ENCODE assay signal across 13 cellular contexts in genomic region chr10:17585001-17585400, GRCh38.
DNase-seq lines count a peak whose midpoint lies in the region; ATAC-seq and FAIRE-seq lines count a peak whose summit lies in the region.
"Had no signal": no experiment of that assay in that cellular context is flagged by ENCODE, and none has a peak within 500 bp of the region (broad histone marks: within the 10 kb centered on the region; RNA-seq: fewer than 3 reads in every experiment).

No MANE protein-coding gene starts in this region.

- no peaks in the 10 kb centered on the region for H3K9me3 Mint-ChIP-seq in T-helper 2 cell treated with Interferon-gamma antibody and Interleukin-4, amounts not matched to agents 5 μg/mL and 100 μg/mL, for 36 hours
- H3K9me3 Mint-ChIP-seq: activated naive CD8-positive, alpha-beta T cell treated with anti-CD3 and anti-CD28 coated beads for 36 hours had no signal

- no peak overlapping the region for H3K4me3 Mint-ChIP-seq in T-helper 2 cell treated with Interferon-gamma antibody and Interleukin-4, amounts not matched to agents 5 μg/mL and 100 μg/mL, for 36 hours
- H3K4me3 Mint-ChIP-seq: activated naive CD8-positive, alpha-beta T cell treated with anti-CD3 and anti-CD28 coated beads for 36 hours had no signal

- no peak for FAIRE-seq in RCC 7860 (lab: Jason Lieb, UNC)

- peak; percentile 79 for ATAC-seq in GM19397 (IDR thresholded peaks at IDR 0.05; ENCODE audit: unreplicated experiment)
- peak; percentile 70 for ATAC-seq in HG02970 (IDR thresholded peaks at IDR 0.05; ENCODE audit: low FRiP score, unreplicated experiment)

- H3K27me3 Mint-ChIP-seq in T-helper 2 cell treated with Interferon-gamma antibody and Interleukin-4, amounts not matched to agents 5 μg/mL and 100 μg/mL, for 36 hours (ENCODE audit: low read depth) = peaks cover 9% of the 10 kb centered on the region
- H3K27me3 Mint-ChIP-seq: activated naive CD8-positive, alpha-beta T cell treated with anti-CD3 and anti-CD28 coated beads for 36 hours had no signal

- H3K27ac Mint-ChIP-seq in T-helper 2 cell treated with Interferon-gamma antibody and Interleukin-4, amounts not matched to agents 5 μg/mL and 100 μg/mL, for 36 hours = no peak overlapping the region
- H3K27ac Mint-ChIP-seq: activated naive CD8-positive, alpha-beta T cell treated with anti-CD3 and anti-CD28 coated beads for 36 hours had no signal

- no peaks in the 10 kb centered on the region for H3K36me3 Mint-ChIP-seq in T-helper 2 cell treated with Interferon-gamma antibody and Interleukin-4, amounts not matched to agents 5 μg/mL and 100 μg/mL, for 36 hours (ENCODE audit: low read depth)
- H3K36me3 Mint-ChIP-seq: activated naive CD8-positive, alpha-beta T cell treated with anti-CD3 and anti-CD28 coated beads for 36 hours had no signal

- peak; percentile 44 for DNase-seq in GF-D8 (lab: John Stamatoyannopoulos, UW)
- peak; percentile 47 to 80 for DNase-seq in NOMO-1 (lab: John Stamatoyannopoulos, UW; ENCODE audit: unreplicated experiment in 2 of 2)
- no peak for DNase-seq in T-helper 9 cell
- DNase-seq in T-helper 2 cell treated with Interferon-gamma antibody and Interleukin-4, amounts not matched to agents 5 μg/mL and 100 μg/mL, for 36 hours (ENCODE audit: low spot score) = no peak
- no peak for DNase-seq in RCC 7860 (ENCODE audit: low spot score)
- DNase-seq in activated gamma-delta T cell (lab: John Stamatoyannopoulos, UW) = no peak
- DNase-seq: activated naive CD8-positive, alpha-beta T cell treated with anti-CD3 and anti-CD28 coated beads for 36 hours; heart left ventricle; mammary epithelial cell; NCI-H1436 treated with DMSO at 0.1 percent for 48 hours; Peyer's patch had no signal

- H3K4me1 Mint-ChIP-seq in T-helper 2 cell treated with Interferon-gamma antibody and Interleukin-4, amounts not matched to agents 5 μg/mL and 100 μg/mL, for 36 hours (ENCODE audit: low read depth) = peaks cover 10% of the 10 kb centered on the region

Comparison
In these comparisons a context has a peak if more than half of its experiments do, and no peak if none do; other contexts are left out.
1. DNase-seq: peak in GF-D8 (single experiment) and NOMO-1 (2 of 2); none in T-helper 9 cell (single experiment), T-helper 2 cell treated with Interferon-gamma antibody and Interleukin-4, amounts not matched to agents 5 μg/mL and 100 μg/mL, for 36 hours (single experiment), RCC 7860 (single experiment) and activated gamma-delta T cell (single experiment).